In genomic region chr11:68839054-68839865, GRCh38 we compare ENCODE assay signal across 8 cellular contexts. TPM values are rescaled to one million over a fixed set of nuclear protein-coding genes. Genes with fewer than 3 reads are reported as not detected.
DNase-seq lines count a peak whose midpoint lies in the region; ATAC-seq and TF ChIP-seq lines count a peak whose summit lies in the region.

No MANE protein-coding gene starts in this region.

- H3K9me3 Mint-ChIP-seq in Caco-2 (ENCODE audit: unreplicated experiment) (no peaks in the 10 kb centered on the region), nephron progenitor cell (no peaks in the 10 kb centered on the region)

- no peaks in the 10 kb centered on the region for H3K9me3 ChIP-seq in Caco-2

- CTCF ChIA-PET in Caco-2 (lab: Charles Lee): interaction anchor here (0.6 kb wide), 2 partner anchors 139 to 402 kb away, joined by 3 to 4 read pairs; no protein-coding TSS in a partner anchor

- no peaks in the 10 kb centered on the region for H3K36me3 ChIP-seq in Caco-2 (ENCODE audit: control insufficient read depth, insufficient read depth, low read length)

- peaks cover 5% of the 10 kb centered on the region for H3K27me3 Mint-ChIP-seq in Caco-2 (ENCODE audit: insufficient read depth, unreplicated experiment)
- peaks cover 72% of the 10 kb centered on the region for H3K27me3 Mint-ChIP-seq in nephron progenitor cell (ENCODE audit: low read depth, poor library complexity)

- H3K36me3 Mint-ChIP-seq in Caco-2 (ENCODE audit: insufficient read depth, unreplicated experiment): peaks cover 16% of the 10 kb centered on the region
- no peaks in the 10 kb centered on the region for H3K36me3 Mint-ChIP-seq in nephron progenitor cell (ENCODE audit: low read depth)

- H3K4me3 Mint-ChIP-seq in Caco-2 (ENCODE audit: unreplicated experiment) (peak overlapping the region; percentile 81), nephron progenitor cell (peak overlapping the region; percentile 81)

- H3K4me1 Mint-ChIP-seq in Caco-2 (ENCODE audit: low read depth, unreplicated experiment) (peaks cover 14% of the 10 kb centered on the region), nephron progenitor cell (peaks cover 27% of the 10 kb centered on the region)

- 0 out of 2 replicates have a peak, but pooled peaks cover 1% of the 10 kb centered on the region for H3K27me3 ChIP-seq in Caco-2 (replicated peaks; ENCODE audit: control insufficient read depth, insufficient read depth, low read length)

- H3K27ac Mint-ChIP-seq in Caco-2 (ENCODE audit: unreplicated experiment): peak overlapping the region; percentile 67
- no peak overlapping the region for H3K27ac Mint-ChIP-seq in nephron progenitor cell

- no TSS peak for BruUV-seq in Caco-2 (replicated peaks; lab: Mats Ljungman, UMichigan)

- TF ChIP-seq CTCF in Caco-2 (IDR thresholded peaks at IDR 0.05; ENCODE audit: insufficient read depth in 1 of 2, low read depth in 1 of 2, low read length in 1 of 2, severe bottlenecking in 1 of 2, unreplicated experiment in 1 of 2) (no peak), fibroblast of villous mesenchyme (IDR thresholded peaks at IDR 0.05; ENCODE audit: insufficient read depth, low read depth, low read length) (no peak), nephron progenitor cell (IDR thresholded peaks at IDR 0.05) (no peak)

- peak; percentile 50 for ATAC-seq in GM21515 (IDR thresholded peaks at IDR 0.05; ENCODE audit: unreplicated experiment)
- peak; percentile 72 for ATAC-seq in stimulated activated naive CD8-positive, alpha-beta T cell treated with anti-CD3 and anti-CD28 coated beads, Interleukin-15, Interleukin-2, amounts not matched to agents 100 U/mL and 50 U/mL, for 24 hours

- H3K4me1 ChIP-seq in Caco-2: peaks cover 39% of the 10 kb centered on the region

- POLR2A ChIA-PET in Caco-2 (lab: Charles Lee): interaction anchor here (0.5 to 0.6 kb wide), 3 partner anchors 15 to 538 kb away, joined by 4 to 7 read pairs (median 6); no protein-coding TSS in a partner anchor

- peak; percentile 95 to 98 for DNase-seq in Caco-2
- peak; percentile 93 for DNase-seq in LoVo (ENCODE audit: low spot score)
- DNase-seq in SHP77 (lab: John Stamatoyannopoulos, UW): peak; percentile 94 to 97
- DNase-seq in activated gamma-delta T cell (lab: John Stamatoyannopoulos, UW): peak; percentile 95
- peak; percentile 95 for DNase-seq in fibroblast of villous mesenchyme (ENCODE audit: low read depth)
- DNase-seq in nephron progenitor cell: peak; percentile 99
- DNase-seq in stimulated activated naive CD8-positive, alpha-beta T cell treated with anti-CD3 and anti-CD28 coated beads, Interleukin-15, Interleukin-2, amounts not matched to agents 100 U/mL and 50 U/mL, for 24 hours: peak; percentile 98

- intact Hi-C loops in Caco-2 (cut with micrococcal nuclease; ENCODE audit: unreplicated experiment): loop anchor here (1.0 kb wide), 1 partner anchor 18 kb away; no protein-coding TSS in a partner anchor

- peak overlapping the region; percentile 45 for H3K4me3 ChIP-seq in Caco-2 (ENCODE audit: low read depth, low read length)
- peak overlapping the region; percentile 86 for H3K4me3 ChIP-seq in fibroblast of villous mesenchyme (ENCODE audit: low read depth, low read length)

RNA-seq across cellular contexts. Expression of gene CPT1A, which starts 2.5 kb away (rescaled TPM):
- total RNA-seq in Caco-2 (2022) (5.7 and 6.3 TPM in 2 replicates), fibroblast of villous mesenchyme (28.7 and 39.7 TPM in 2 replicates)

Comparison
In these comparisons a context has a peak if more than half of its experiments do, and no peak if none do; other contexts are left out.
1. Peak in every context shown above with its lines: DNase-seq, ATAC-seq and H3K4me3 ChIP-seq.